ENCODE assay signal across 13 cellular contexts in the genomic region with DNA sequence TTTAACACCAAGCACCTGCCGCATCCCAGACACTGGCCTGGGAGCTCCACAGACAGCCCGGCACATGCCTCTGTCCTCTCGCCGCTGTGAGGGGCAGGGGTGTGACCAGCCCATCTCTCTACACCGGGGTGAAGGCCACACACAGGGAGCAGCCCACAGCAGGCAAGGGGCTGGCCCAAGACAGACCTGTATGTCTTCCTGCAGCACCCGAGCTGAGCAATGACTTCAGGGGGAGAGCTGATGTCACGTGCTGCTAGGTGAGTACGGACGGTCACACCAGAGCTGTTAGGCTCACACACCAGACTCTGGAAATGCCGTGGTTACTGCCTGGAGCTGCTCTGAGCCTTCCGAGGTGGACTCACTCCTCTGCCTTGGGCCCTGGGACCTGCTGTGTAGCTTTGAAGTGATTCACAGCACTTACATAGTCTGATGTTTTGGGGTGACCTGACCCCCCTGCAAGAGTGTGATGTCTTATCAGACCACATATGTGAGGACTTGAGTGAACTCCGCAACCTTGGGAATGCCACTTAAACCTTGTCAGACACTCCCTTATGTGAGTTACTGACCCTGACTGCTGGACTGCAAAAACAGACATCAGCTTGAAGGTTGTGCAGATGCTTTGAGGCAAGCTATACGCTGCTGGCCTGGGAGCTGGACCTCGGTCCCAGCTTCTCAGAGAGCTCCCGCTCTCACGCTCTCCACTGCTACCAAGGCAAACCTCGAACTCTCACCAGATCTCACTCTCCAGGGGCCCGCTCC. TPM values are rescaled to one million over a fixed set of nuclear protein-coding genes. Genes with fewer than 3 reads are reported as not detected.
DNase-seq lines count a peak whose midpoint lies in the region; ATAC-seq, FAIRE-seq and TF ChIP-seq lines count a peak whose summit lies in the region.
"Had no signal": no experiment of that assay in that cellular context is flagged by ENCODE, and none has a peak within 500 bp of the region (broad histone marks: within the 10 kb centered on the region; RNA-seq: fewer than 3 reads in every experiment).

No MANE protein-coding gene starts in this region.

- DNase-seq in A549 (ENCODE audit: low read depth in 1 of 2, low spot score in 1 of 2) (no peak), GM12891 (ENCODE audit: insufficient read length, low spot score) (no peak), activated B cell treated with CpG ODN at 0.5 μM for 24 hours (no peak), glomerular visceral epithelial cell (ENCODE audit: extremely low spot score) (peak; percentile 40), DMS79 treated with DMSO at 0.1 percent for 48 hours (lab: John Stamatoyannopoulos, UW) (no peak)
- DNase-seq: head of caudate nucleus; KG1; NCI-H524 treated with DMSO at 0.1 percent for 48 hours; stimulated activated CD4-positive, alpha-beta T cell treated with anti-CD3 and anti-CD28 coated beads, Interleukin-2, amount 100 ng/mL, for 48 hours; trophoblast cell had no signal

- POLR2A ChIA-PET in A549 (lab: Yijun Ruan, JAX), result interaction anchor here (0.7 kb wide), 1 partner anchor 84 kb away, joined by 3 read pairs; the partner anchor contains the start of gene KLC1
- POLR2A ChIA-PET in activated B cell treated with CpG ODN at 0.5 μM for 24 hours (lab: Charles Lee), result interaction anchor here (0.5 to 0.8 kb wide), 2 partner anchors 19 to 106 kb away, joined by 3 to 4 read pairs; no protein-coding TSS in a partner anchor

- no peak for TF ChIP-seq CTCF in A549 (IDR thresholded peaks at IDR 0.05)
- no peak for TF ChIP-seq CTCF in activated B cell treated with CpG ODN at 0.5 μM for 24 hours (IDR thresholded peaks at IDR 0.05)

- no peak for TF ChIP-seq RAD21 in A549 (conservative IDR thresholded peaks at IDR 0.05 in 1 of 2, IDR thresholded peaks at IDR 0.05 in 1 of 2)

- ATAC-seq in A549 (no peak), activated B cell treated with CpG ODN at 0.5 μM for 24 hours (ENCODE audit: low read depth) (no peak), HG03045 (IDR thresholded peaks at IDR 0.05; ENCODE audit: unreplicated experiment) (no peak), HG03457 (IDR thresholded peaks at IDR 0.05; ENCODE audit: unreplicated experiment) (no peak), GM19035 (IDR thresholded peaks at IDR 0.05; ENCODE audit: unreplicated experiment) (no peak)

- H3K4me2 ChIP-seq in A549, result peak overlapping the region; percentile 84

- 91% methylated on average over 18 of the region's 18 CpGs for WGBS in A549 (ENCODE audit: missing lambda C conversion rate)

- peaks cover 19% of the 10 kb centered on the region for H3K36me3 Mint-ChIP-seq in activated B cell treated with CpG ODN at 0.5 μM for 24 hours (ENCODE audit: low read depth)

- H3K9me3 Mint-ChIP-seq in activated B cell treated with CpG ODN at 0.5 μM for 24 hours, result no peaks in the 10 kb centered on the region

- no peak for TF ChIP-seq EP300 in A549 (IDR thresholded peaks at IDR 0.05)

- FAIRE-seq in A549 (lab: Jason Lieb, UNC), result no peak
- FAIRE-seq in GM12891 (lab: Jason Lieb, UNC), result peak; percentile 63

- intact Hi-C loops in activated B cell treated with CpG ODN at 0.5 μM for 24 hours (cut with micrococcal nuclease), result loop anchor here (2.0 to 10.0 kb wide), 2 partner anchors 13 to 379 kb away; partner anchors contain the start of gene EIF5

- H3K27ac ChIP-seq in A549, result peak overlapping the region in 1 of 2 experiments; percentile 93; a peak in 2 of 6 replicates

- no peak overlapping the region for H3K4me3 ChIP-seq in A549

- peaks cover 19% of the 10 kb centered on the region; the same call in 2 of the 3 replicates for H3K4me1 ChIP-seq in A549

- H3K4me3 Mint-ChIP-seq in activated B cell treated with CpG ODN at 0.5 μM for 24 hours, result peak overlapping the region; percentile 89

- TF ChIP-seq POLR2A in A549 (IDR thresholded peaks at IDR 0.05; ENCODE audit: low read length) (no peak), GM12891 (IDR thresholded peaks at IDR 0.05; ENCODE audit: low read depth, low read length) (no peak)

- no peaks in the 10 kb centered on the region for H3K27me3 Mint-ChIP-seq in activated B cell treated with CpG ODN at 0.5 μM for 24 hours

- H3K27ac Mint-ChIP-seq in activated B cell treated with CpG ODN at 0.5 μM for 24 hours, result no peak overlapping the region

- H3K9me3 ChIP-seq in A549, result no peaks in the 10 kb centered on the region

- CTCF ChIA-PET in A549 (lab: Yijun Ruan, JAX) (interaction anchor here (0.9 to 2.0 kb wide), 3 partner anchors 8 to 224 kb away, joined by 3 to 5 read pairs (median 3); no protein-coding TSS in a partner anchor), activated B cell treated with CpG ODN at 0.5 μM for 24 hours (lab: Charles Lee) (no interaction called here)

- H3K4me1 Mint-ChIP-seq in activated B cell treated with CpG ODN at 0.5 μM for 24 hours, result peaks cover 29% of the 10 kb centered on the region

TF ChIP-seq in A549, 52 proteins besides CTCF, POLR2A, EP300 and RAD21:
- TF ChIP-seq HOXB13 (CRISPR knock-in tag; IDR thresholded peaks at IDR 0.05; ENCODE audit: low read depth) (no peak), POLR2AphosphoS2 (conservative IDR thresholded peaks at IDR 0.05; ENCODE audit: low read length) (0 out of 2 replicates have a peak, but pooled peaks have one; percentile 53)

TF ChIP-seq in GM12891, 5 proteins besides CTCF, POLR2A, EP300 and RAD21:
- TF ChIP-seq POU2F2 (IDR thresholded peaks at IDR 0.05; ENCODE audit: low read depth, low read length), result no peak
- TF ChIP-seq TAF1 (IDR thresholded peaks at IDR 0.05; ENCODE audit: low read depth, low read length), result no peak
- TF ChIP-seq PAX5 (IDR thresholded peaks at IDR 0.05; ENCODE audit: insufficient read depth, low read length, severe bottlenecking), result no peak
- 0 out of 2 replicates have a peak, but pooled peaks have one; percentile 16 for TF ChIP-seq POLR2AphosphoS5 (IDR thresholded peaks at IDR 0.05; ENCODE audit: low read depth, low read length)
- no peak for TF ChIP-seq SPI1 (IDR thresholded peaks at IDR 0.05; ENCODE audit: low read depth, low read length)

RNA-seq across cellular contexts. Expression of gene XRCC3, which starts 1.8 kb away (rescaled TPM):
- polyA plus RNA-seq in A549 (2011; rRNA removed) (23.0 and 23.2 TPM in 2 replicates), A549 (2017; fragmentation: RNase III; extraction: RNeasy Plus Mini Kit Qiagen cat#74134 plus additional on column Dnase treatment) (26.3 to 28.1 TPM (median 27.4 TPM) in 3 replicates)
- polyA plus RNA-seq in A549 (2012; cell fraction: cytosol; rRNA removed), result 31.5 and 45.8 TPM in 2 replicates
- polyA plus RNA-seq in A549 (2012; cell fraction: nucleus; rRNA removed), result 75.2 and 79.2 TPM in 2 replicates
- 17.3 and 19.5 TPM in 2 replicates for polyA minus RNA-seq in A549 (2011; rRNA and poly(A)+ RNA removed)
- 21.0 TPM for polyA plus RNA-seq in GM12891 (2012; ENCODE audit: low read depth, missing spikeins)
- 23.5 and 26.0 TPM in 2 replicates for total RNA-seq in activated B cell treated with CpG ODN at 0.5 μM for 24 hours

RNA-seq across cellular contexts. Expression of gene ZFYVE21, which starts 2.1 kb away (rescaled TPM):
- 28.7 and 29.0 TPM in 2 replicates for polyA plus RNA-seq in A549 (2011; rRNA removed)
- 52.6 and 58.6 TPM in 2 replicates for polyA plus RNA-seq in A549 (2012; cell fraction: cytosol; rRNA removed)
- polyA plus RNA-seq in A549 (2012; cell fraction: nucleus; rRNA removed), result 49.6 and 65.5 TPM in 2 replicates
- 29.1 to 34.1 TPM (median 33.0 TPM) in 3 replicates for polyA plus RNA-seq in A549 (2017; fragmentation: RNase III; extraction: RNeasy Plus Mini Kit Qiagen cat#74134 plus additional on column Dnase treatment)
- polyA minus RNA-seq in A549 (2011; rRNA and poly(A)+ RNA removed), result 11.0 and 13.4 TPM in 2 replicates
- polyA plus RNA-seq in GM12891 (2012; ENCODE audit: low read depth, missing spikeins), result 11.1 TPM
- 12.4 and 16.7 TPM in 2 replicates for total RNA-seq in activated B cell treated with CpG ODN at 0.5 μM for 24 hours
